1 cellular context compared by ENCODE assay signal in the genomic region with DNA sequence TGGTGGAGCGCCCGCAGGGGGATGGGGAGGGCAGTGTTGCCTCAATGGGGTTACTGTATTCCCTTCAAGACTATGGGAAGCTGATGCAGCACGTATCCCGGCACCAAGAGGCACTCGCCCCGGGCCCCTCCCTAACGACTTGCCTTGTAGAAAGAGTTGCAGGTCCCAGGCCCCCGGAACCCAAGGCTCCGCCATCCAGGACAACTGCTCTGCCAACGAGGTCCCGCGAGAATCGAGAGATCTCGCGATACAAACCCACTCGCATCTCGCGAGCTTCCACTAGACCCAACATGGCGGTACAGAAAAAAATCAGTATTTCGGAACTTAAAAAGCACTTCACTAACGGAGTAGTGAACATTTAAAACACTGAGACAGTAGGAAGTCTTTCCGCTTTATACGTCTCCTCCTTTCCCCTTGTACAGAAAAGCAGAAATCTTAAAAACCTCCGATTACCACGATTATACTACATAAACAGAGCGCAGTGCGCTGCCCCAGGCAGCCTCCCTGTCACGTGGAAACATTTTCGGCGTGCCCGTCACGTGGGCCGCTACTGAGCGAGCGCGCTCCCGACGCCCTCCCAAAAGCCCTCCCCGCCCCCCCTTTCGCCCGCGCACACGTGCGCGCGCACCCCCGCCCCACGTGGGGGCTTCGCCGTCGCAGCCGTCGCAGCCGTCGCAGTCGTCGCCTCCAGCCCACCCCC.
TF ChIP-seq lines count a peak whose summit lies in the region.

ZZZ3 (minus strand) TSS at position 217 of the 700 bp plus-strand sequence. CDS start 49,304 bp downstream, outside the sequence.

TF ChIP-seq in HepG2, 621 proteins besides CTCF, POLR2A, EP300 and RAD21 (continued from another document and continues in another):
- TF ChIP-seq, protein P1, sequence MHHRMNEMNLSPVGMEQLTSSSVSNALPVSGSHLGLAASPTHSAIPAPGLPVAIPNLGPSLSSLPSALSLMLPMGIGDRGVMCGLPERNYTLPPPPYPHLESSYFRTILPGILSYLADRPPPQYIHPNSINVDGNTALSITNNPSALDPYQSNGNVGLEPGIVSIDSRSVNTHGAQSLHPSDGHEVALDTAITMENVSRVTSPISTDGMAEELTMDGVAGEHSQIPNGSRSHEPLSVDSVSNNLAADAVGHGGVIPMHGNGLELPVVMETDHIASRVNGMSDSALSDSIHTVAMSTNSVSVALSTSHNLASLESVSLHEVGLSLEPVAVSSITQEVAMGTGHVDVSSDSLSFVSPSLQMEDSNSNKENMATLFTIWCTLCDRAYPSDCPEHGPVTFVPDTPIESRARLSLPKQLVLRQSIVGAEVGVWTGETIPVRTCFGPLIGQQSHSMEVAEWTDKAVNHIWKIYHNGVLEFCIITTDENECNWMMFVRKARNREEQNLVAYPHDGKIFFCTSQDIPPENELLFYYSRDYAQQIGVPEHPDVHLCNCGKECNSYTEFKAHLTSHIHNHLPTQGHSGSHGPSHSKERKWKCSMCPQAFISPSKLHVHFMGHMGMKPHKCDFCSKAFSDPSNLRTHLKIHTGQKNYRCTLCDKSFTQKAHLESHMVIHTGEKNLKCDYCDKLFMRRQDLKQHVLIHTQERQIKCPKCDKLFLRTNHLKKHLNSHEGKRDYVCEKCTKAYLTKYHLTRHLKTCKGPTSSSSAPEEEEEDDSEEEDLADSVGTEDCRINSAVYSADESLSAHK (CRISPR knock-in tag; IDR thresholded peaks at IDR 0.05; ENCODE audit: borderline replicate concordance), result no peak
- TF ChIP-seq ZNF407 (CRISPR knock-in tag; IDR thresholded peaks at IDR 0.05; ENCODE audit: not compliant biosample characterization) (no peak), ZXDC (CRISPR knock-in tag; IDR thresholded peaks at IDR 0.05) (no peak), SSRP1 (CRISPR knock-in tag; IDR thresholded peaks at IDR 0.05) (no peak), ZGPAT (CRISPR knock-in tag; IDR thresholded peaks at IDR 0.05) (peak; percentile 60), KDM2A (CRISPR knock-in tag; IDR thresholded peaks at IDR 0.05; ENCODE audit: borderline replicate concordance, low read depth) (peak; percentile 71), ZNF556 (CRISPR knock-in tag; IDR thresholded peaks at IDR 0.05; ENCODE audit: borderline replicate concordance) (peak; percentile 73; the same call in 1 of the 2 replicates), RFXAP (CRISPR knock-in tag; IDR thresholded peaks at IDR 0.05; ENCODE audit: borderline replicate concordance) (0 out of 2 replicates have a peak, but pooled peaks have one; percentile 16), SIN3A (IDR thresholded peaks at IDR 0.05; ENCODE audit: borderline replicate concordance, low read depth, low read length) (peak; percentile 80; the same call in 1 of the 2 replicates), ARID5B (CRISPR knock-in tag; IDR thresholded peaks at IDR 0.05) (no peak; the same call in 1 of the 2 replicates)
- TF ChIP-seq, protein P2, sequence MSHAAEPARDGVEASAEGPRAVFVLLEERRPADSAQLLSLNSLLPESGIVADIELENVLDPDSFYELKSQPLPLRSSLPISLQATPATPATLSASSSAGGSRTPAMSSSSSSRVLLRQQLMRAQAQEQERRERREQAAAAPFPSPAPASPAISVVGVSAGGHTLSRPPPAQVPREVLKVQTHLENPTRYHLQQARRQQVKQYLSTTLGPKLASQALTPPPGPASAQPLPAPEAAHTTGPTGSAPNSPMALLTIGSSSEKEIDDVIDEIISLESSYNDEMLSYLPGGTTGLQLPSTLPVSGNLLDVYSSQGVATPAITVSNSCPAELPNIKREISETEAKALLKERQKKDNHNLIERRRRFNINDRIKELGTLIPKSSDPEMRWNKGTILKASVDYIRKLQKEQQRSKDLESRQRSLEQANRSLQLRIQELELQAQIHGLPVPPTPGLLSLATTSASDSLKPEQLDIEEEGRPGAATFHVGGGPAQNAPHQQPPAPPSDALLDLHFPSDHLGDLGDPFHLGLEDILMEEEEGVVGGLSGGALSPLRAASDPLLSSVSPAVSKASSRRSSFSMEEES (CRISPR knock-in tag; IDR thresholded peaks at IDR 0.05), result peak; percentile 88
- TF ChIP-seq, protein P3, sequence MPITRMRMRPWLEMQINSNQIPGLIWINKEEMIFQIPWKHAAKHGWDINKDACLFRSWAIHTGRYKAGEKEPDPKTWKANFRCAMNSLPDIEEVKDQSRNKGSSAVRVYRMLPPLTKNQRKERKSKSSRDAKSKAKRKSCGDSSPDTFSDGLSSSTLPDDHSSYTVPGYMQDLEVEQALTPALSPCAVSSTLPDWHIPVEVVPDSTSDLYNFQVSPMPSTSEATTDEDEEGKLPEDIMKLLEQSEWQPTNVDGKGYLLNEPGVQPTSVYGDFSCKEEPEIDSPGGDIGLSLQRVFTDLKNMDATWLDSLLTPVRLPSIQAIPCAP (CRISPR knock-in tag; IDR thresholded peaks at IDR 0.05; ENCODE audit: low read depth), result no peak
